Comparison of ENCODE assay signal across 8 cellular contexts in genomic region chr12:55619352-55620138, GRCh38. TPM values are rescaled to one million over a fixed set of nuclear protein-coding genes. Genes with fewer than 3 reads are reported as not detected.
A peak's percentile ranks its signal among the peaks of the same experiment; 100 is the strongest.
DNase-seq lines count a peak whose midpoint lies in the region; ATAC-seq and TF ChIP-seq lines count a peak whose summit lies in the region.

No MANE protein-coding gene starts in this region.

- ATAC-seq in GM19468 (IDR thresholded peaks at IDR 0.05; ENCODE audit: extremely low read depth, unreplicated experiment) (peak; percentile 88), HG03460 (IDR thresholded peaks at IDR 0.05; ENCODE audit: unreplicated experiment) (peak; percentile 83), WTC11 (peak; percentile 93)

- H3K36me3 Mint-ChIP-seq in WTC11 (peaks cover 31% of the 10 kb centered on the region), nephron (ENCODE audit: low read depth) (no peaks in the 10 kb centered on the region)

- H3K27me3 Mint-ChIP-seq in WTC11 (ENCODE audit: low read depth) (peaks cover 7% of the 10 kb centered on the region), nephron (ENCODE audit: low read depth) (peaks cover 7% of the 10 kb centered on the region)

- peak; percentile 95 for DNase-seq in ELR (ENCODE audit: low read depth)
- peak; percentile 69 to 91 for DNase-seq in NCI-H446 (lab: John Stamatoyannopoulos, UW)
- DNase-seq in WTC11 (ENCODE audit: low spot score) = no peak
- DNase-seq in fibroblast of gingiva (ENCODE audit: low read depth) = peak; percentile 84
- DNase-seq in UCSD-AML1 (lab: John Stamatoyannopoulos, UW; ENCODE audit: unreplicated experiment) = no peak

- H3K9me3 Mint-ChIP-seq in WTC11 = peaks cover 36% of the 10 kb centered on the region
- peaks cover 27% of the 10 kb centered on the region for H3K9me3 Mint-ChIP-seq in nephron

- H3K4me3 Mint-ChIP-seq in WTC11 (no peak overlapping the region), nephron (no peak overlapping the region)

- H3K4me1 Mint-ChIP-seq in WTC11 (peaks cover 5% of the 10 kb centered on the region), nephron (no peaks in the 10 kb centered on the region)

- CTCF ChIA-PET in WTC11 (lab: Charles Lee) = interaction anchor here (0.6 to 2.9 kb wide), 8 partner anchors 12 to 441 kb away, joined by 3 to 10 read pairs (median 4); no protein-coding TSS in a partner anchor

- no peak overlapping the region for H3K27ac Mint-ChIP-seq in WTC11
- H3K27ac Mint-ChIP-seq in nephron = no peak overlapping the region

- TF ChIP-seq CTCF in WTC11 (IDR thresholded peaks at IDR 0.05) (peak; percentile 79), nephron (IDR thresholded peaks at IDR 0.05; ENCODE audit: unreplicated experiment in 3 of 3) (peak; percentile 80 to 94 (median 88))

- POLR2A ChIA-PET in WTC11 (lab: Charles Lee) = no interaction called here

TF ChIP-seq in WTC11, 78 proteins besides CTCF, POLR2A, EP300 and RAD21:
- TF ChIP-seq SMAD4 (CRISPR knock-in tag; IDR thresholded peaks at IDR 0.05) = no peak
- no peak for TF ChIP-seq ZNF416 (CRISPR knock-in tag; IDR thresholded peaks at IDR 0.05)
- TF ChIP-seq ZNF671 (CRISPR knock-in tag; IDR thresholded peaks at IDR 0.05) = no peak
- TF ChIP-seq ZNF317 (CRISPR knock-in tag; IDR thresholded peaks at IDR 0.05; ENCODE audit: borderline replicate concordance, low read depth) = no peak
- no peak for TF ChIP-seq IRF2 (CRISPR knock-in tag; IDR thresholded peaks at IDR 0.05; ENCODE audit: borderline replicate concordance, low read depth)
- TF ChIP-seq PRRX2 (CRISPR knock-in tag; IDR thresholded peaks at IDR 0.05) = no peak
- peak; percentile 34; the same call in 1 of the 2 replicates for TF ChIP-seq MAX (CRISPR knock-in tag; IDR thresholded peaks at IDR 0.05)
- no peak for TF ChIP-seq ZNF396 (CRISPR knock-in tag; IDR thresholded peaks at IDR 0.05; ENCODE audit: borderline replicate concordance)
- no peak for TF ChIP-seq E2F5 (CRISPR knock-in tag; IDR thresholded peaks at IDR 0.05)
- TF ChIP-seq, protein P1, sequence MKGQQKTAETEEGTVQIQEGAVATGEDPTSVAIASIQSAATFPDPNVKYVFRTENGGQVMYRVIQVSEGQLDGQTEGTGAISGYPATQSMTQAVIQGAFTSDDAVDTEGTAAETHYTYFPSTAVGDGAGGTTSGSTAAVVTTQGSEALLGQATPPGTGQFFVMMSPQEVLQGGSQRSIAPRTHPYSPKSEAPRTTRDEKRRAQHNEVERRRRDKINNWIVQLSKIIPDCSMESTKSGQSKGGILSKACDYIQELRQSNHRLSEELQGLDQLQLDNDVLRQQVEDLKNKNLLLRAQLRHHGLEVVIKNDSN (CRISPR knock-in tag; IDR thresholded peaks at IDR 0.05) = peak; percentile 50; the same call in 1 of the 2 replicates
- TF ChIP-seq, protein P2, sequence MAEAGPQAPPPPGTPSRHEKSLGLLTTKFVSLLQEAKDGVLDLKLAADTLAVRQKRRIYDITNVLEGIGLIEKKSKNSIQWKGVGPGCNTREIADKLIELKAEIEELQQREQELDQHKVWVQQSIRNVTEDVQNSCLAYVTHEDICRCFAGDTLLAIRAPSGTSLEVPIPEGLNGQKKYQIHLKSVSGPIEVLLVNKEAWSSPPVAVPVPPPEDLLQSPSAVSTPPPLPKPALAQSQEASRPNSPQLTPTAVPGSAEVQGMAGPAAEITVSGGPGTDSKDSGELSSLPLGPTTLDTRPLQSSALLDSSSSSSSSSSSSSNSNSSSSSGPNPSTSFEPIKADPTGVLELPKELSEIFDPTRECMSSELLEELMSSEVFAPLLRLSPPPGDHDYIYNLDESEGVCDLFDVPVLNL (CRISPR knock-in tag; IDR thresholded peaks at IDR 0.05; ENCODE audit: borderline replicate concordance, low read depth) = no peak
- TF ChIP-seq, protein P3, sequence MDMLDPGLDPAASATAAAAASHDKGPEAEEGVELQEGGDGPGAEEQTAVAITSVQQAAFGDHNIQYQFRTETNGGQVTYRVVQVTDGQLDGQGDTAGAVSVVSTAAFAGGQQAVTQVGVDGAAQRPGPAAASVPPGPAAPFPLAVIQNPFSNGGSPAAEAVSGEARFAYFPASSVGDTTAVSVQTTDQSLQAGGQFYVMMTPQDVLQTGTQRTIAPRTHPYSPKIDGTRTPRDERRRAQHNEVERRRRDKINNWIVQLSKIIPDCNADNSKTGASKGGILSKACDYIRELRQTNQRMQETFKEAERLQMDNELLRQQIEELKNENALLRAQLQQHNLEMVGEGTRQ (CRISPR knock-in tag; IDR thresholded peaks at IDR 0.05) = peak; percentile 33; the same call in 1 of the 2 replicates
- no peak for TF ChIP-seq ZNF423 (CRISPR knock-in tag; IDR thresholded peaks at IDR 0.05)
- no peak for TF ChIP-seq CREB1 (CRISPR knock-in tag; IDR thresholded peaks at IDR 0.05)
- no peak for TF ChIP-seq SMAD3 (CRISPR knock-in tag; IDR thresholded peaks at IDR 0.05; ENCODE audit: borderline replicate concordance)
- TF ChIP-seq CBFB (CRISPR knock-in tag; IDR thresholded peaks at IDR 0.05; ENCODE audit: low read depth) = no peak
- no peak for TF ChIP-seq AR (CRISPR knock-in tag; IDR thresholded peaks at IDR 0.05)
- no peak for TF ChIP-seq ZBTB43 (CRISPR knock-in tag; IDR thresholded peaks at IDR 0.05)
TF ChIP-seq in WTC11: peak in this region for 3.

RNA-seq across cellular contexts. Expression of gene OR10P1, which starts 17.1 kb away (rescaled TPM):
- not detected in 3 replicates for total RNA-seq in WTC11 (2021)

RNA-seq across cellular contexts. Expression of gene OR2AP1, which starts 47.3 kb away (rescaled TPM):
- not detected in 3 replicates for total RNA-seq in WTC11 (2021)

Comparison
In these comparisons a context has a peak if more than half of its experiments do, and no peak if none do; other contexts are left out.
1. DNase-seq: peak in ELR (single experiment), NCI-H446 (2 of 2) and fibroblast of gingiva (single experiment); none in WTC11 (single experiment) and UCSD-AML1 (single experiment).
2. Peak in every context shown above with its lines, with median percentiles within 50 percentile points of each other: ATAC-seq.